ENCODE assay signal across 8 cellular contexts in the genomic region with DNA sequence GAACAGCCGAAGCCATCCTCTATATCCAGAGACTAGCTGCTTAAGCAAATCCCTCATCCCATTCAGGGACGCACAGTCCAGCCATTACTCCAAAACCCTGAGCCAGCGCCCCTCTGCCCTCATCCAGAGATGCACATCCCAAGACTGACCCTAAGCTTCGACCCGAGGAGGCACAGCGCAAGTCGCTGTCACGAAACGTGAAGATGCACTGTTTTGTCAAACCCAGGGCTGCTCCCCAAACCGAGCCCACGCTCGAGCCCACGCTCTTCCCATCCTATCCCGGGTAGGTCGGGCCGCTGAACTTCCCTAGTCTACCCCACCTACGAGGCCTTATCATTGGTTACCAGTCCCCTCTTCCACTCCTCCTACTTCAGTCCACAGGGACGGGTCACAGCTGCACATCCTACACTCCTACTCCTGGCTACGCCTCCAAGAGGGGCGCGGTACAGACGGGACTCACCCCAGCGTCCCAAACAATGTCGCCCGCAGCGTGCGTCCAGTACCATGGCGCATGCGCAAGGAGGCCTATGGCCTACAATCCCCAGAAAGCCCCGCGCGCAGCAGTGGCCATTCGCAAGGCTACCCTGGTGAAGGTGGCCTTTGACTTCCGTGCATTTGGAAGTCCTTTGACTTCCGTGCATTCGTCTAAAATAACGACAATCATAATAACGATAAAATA. TPM values are rescaled to one million over a fixed set of nuclear protein-coding genes. Genes with fewer than 3 reads are reported as not detected.
DNase-seq lines count a peak whose midpoint lies in the region; ATAC-seq, FAIRE-seq and TF ChIP-seq lines count a peak whose summit lies in the region.

A gene (minus strand): TSS at position 501 of the 679 bp plus-strand sequence. CDS start 4,395 bp downstream, outside the sequence.

- H3K9me3 ChIP-seq in neutrophil (peaks cover 16% of the 10 kb centered on the region), subcutaneous abdominal adipose tissue (ENCODE audit: control insufficient read depth in 5 of 5, low read length in 5 of 5) (peaks cover 0 to 29% (median 10%) of the 10 kb centered on the region in 5 donors)

- H3K4me1 ChIP-seq in neutrophil (ENCODE audit: control insufficient read depth in 1 of 2, insufficient read depth in 1 of 2, low read depth in 1 of 2, low read length in 1 of 2) (peaks cover 8 to 10% of the 10 kb centered on the region in 2 experiments), subcutaneous abdominal adipose tissue (ENCODE audit: control insufficient read depth in 5 of 5, insufficient read depth in 5 of 5, low read length in 5 of 5) (peaks cover 0 to 12% (median 6%) of the 10 kb centered on the region in 5 donors)

- H3K27ac Mint-ChIP-seq in activated T-helper 17 cell treated with anti-CD3 and anti-CD28 coated beads, Interleukin-2, amount 50 U/mL, for 72 hours = peak within 1 kb of the TSS; percentile 78

- H3K36me3 ChIP-seq in neutrophil = no peaks in the 10 kb centered on the region
- H3K36me3 ChIP-seq in subcutaneous abdominal adipose tissue (ENCODE audit: control insufficient read depth in 5 of 5, insufficient read depth in 5 of 5, low read length in 5 of 5) = peaks cover 0 to 4% (median 3%) of the 10 kb centered on the region in 5 donors

- DNase-seq in D721Med (ENCODE audit: insufficient read length, low spot score) = peak; percentile 78
- peak; percentile 89 for DNase-seq in HuH-7.5 (ENCODE audit: low spot score)
- peak; percentile 71 to 79 for DNase-seq in frontal cortex (ENCODE audit: low spot score in 2 of 2)

- peaks cover 21% of the 10 kb centered on the region for H3K9me3 Mint-ChIP-seq in activated T-helper 17 cell treated with anti-CD3 and anti-CD28 coated beads, Interleukin-2, amount 50 U/mL, for 72 hours

- H3K4me3 ChIP-seq in neutrophil (ENCODE audit: low read depth in 1 of 2, low read length in 1 of 2) = peak within 1 kb of the TSS; percentile 42 to 60
- peak within 1 kb of the TSS; percentile 82 to 95 (median 90) for H3K4me3 ChIP-seq in subcutaneous abdominal adipose tissue (ENCODE audit: low read depth in 1 of 5, low read length in 5 of 5)

- H3K36me3 Mint-ChIP-seq in activated T-helper 17 cell treated with anti-CD3 and anti-CD28 coated beads, Interleukin-2, amount 50 U/mL, for 72 hours (ENCODE audit: low read depth) = peaks cover 17% of the 10 kb centered on the region

- H3K27me3 ChIP-seq in neutrophil (no peaks in the 10 kb centered on the region), subcutaneous abdominal adipose tissue (ENCODE audit: control insufficient read depth in 5 of 5, insufficient read depth in 4 of 5, low read length in 5 of 5) (no peaks in the 10 kb centered on the region)

- ATAC-seq in activated T-helper 17 cell treated with anti-CD3 and anti-CD28 coated beads, Interleukin-2, amount 50 U/mL, for 72 hours (replicated peaks) = peak; percentile 98
- ATAC-seq in HG02938 (IDR thresholded peaks at IDR 0.05; ENCODE audit: unreplicated experiment) (no peak), HG03280 (IDR thresholded peaks at IDR 0.05; ENCODE audit: unreplicated experiment) (no peak)

- no peak within 1 kb of the TSS for H3K27ac ChIP-seq in neutrophil
- no peak within 1 kb of the TSS for H3K27ac ChIP-seq in subcutaneous abdominal adipose tissue (ENCODE audit: low read depth, low read length)

- no peak for TF ChIP-seq CTCF in D721Med (IDR thresholded peaks at IDR 0.05; ENCODE audit: insufficient read depth, missing control alignments)
- TF ChIP-seq CTCF in neutrophil (IDR thresholded peaks at IDR 0.05) = no peak

- H3K4me1 Mint-ChIP-seq in activated T-helper 17 cell treated with anti-CD3 and anti-CD28 coated beads, Interleukin-2, amount 50 U/mL, for 72 hours = peaks cover 6% of the 10 kb centered on the region

- peak within 1 kb of the TSS in 4 of 5 donors; percentile 31 to 74 (median 56) for H3K9ac ChIP-seq in subcutaneous abdominal adipose tissue (ENCODE audit: low read length in 5 of 5)

- peak within 1 kb of the TSS; percentile 87 for H3K4me3 Mint-ChIP-seq in activated T-helper 17 cell treated with anti-CD3 and anti-CD28 coated beads, Interleukin-2, amount 50 U/mL, for 72 hours

- FAIRE-seq in D721Med (lab: Jason Lieb, UNC) (no peak), frontal cortex (lab: Jason Lieb, UNC) (no peak)

- H3K27me3 Mint-ChIP-seq in activated T-helper 17 cell treated with anti-CD3 and anti-CD28 coated beads, Interleukin-2, amount 50 U/mL, for 72 hours = peaks cover 7% of the 10 kb centered on the region

RNA-seq across cellular contexts. Expression of the gene that starts here (rescaled TPM):
- total RNA-seq in activated T-helper 17 cell treated with anti-CD3 and anti-CD28 coated beads, Interleukin-2, amount 50 U/mL, for 72 hours = 1 to 10 TPM in 1 of 2 donors, not detected in 1; 1.9 TPM
- total RNA-seq in frontal cortex = 30.2 TPM

Comparison
In these comparisons a context has a peak if more than half of its experiments do, and no peak if none do; other contexts are left out.
1. RNA of the gene that starts here (total RNA-seq): 30.2 TPM in frontal cortex (single experiment); 1.9 TPM in activated T-helper 17 cell treated with anti-CD3 and anti-CD28 coated beads, Interleukin-2, amount 50 U/mL, for 72 hours; every median in the first group is over 10 times any median in the second.
2. Peak in every context shown above with its lines, with median percentiles within 50 percentile points of each other: DNase-seq.